In genomic region chr2:64595397-64596160, GRCh38 we compare ENCODE assay signal across 9 cellular contexts. TPM values are rescaled to one million over a fixed set of nuclear protein-coding genes. Genes with fewer than 3 reads are reported as not detected.
A peak's percentile ranks its signal among the peaks of the same experiment; 100 is the strongest.
DNase-seq lines count a peak whose midpoint lies in the region; ATAC-seq, FAIRE-seq and TF ChIP-seq lines count a peak whose summit lies in the region.
"Had no signal": no experiment of that assay in that cellular context is flagged by ENCODE, and none has a peak within 500 bp of the region (broad histone marks: within the 10 kb centered on the region; RNA-seq: fewer than 3 reads in every experiment).

No MANE protein-coding gene starts in this region.

- H3K27ac ChIP-seq in PC-3 (ENCODE audit: low read length) (peak overlapping the region; percentile 84), pancreas (no peak overlapping the region)

- H4K20me1 ChIP-seq in PC-3 (ENCODE audit: low read length), result no peaks in the 10 kb centered on the region

- intact Hi-C loops in PC-3 (cut with micrococcal nuclease) (loop anchor here (2.0 kb wide), 2 partner anchors 49 to 155 kb away; no protein-coding TSS in a partner anchor), pancreas (cut with DNase I) (no loop called here)

- peaks cover 15% of the 10 kb centered on the region for H3F3A ChIP-seq in PC-3 (ENCODE audit: low read length, unreplicated experiment)

- H3K9me3 ChIP-seq in PC-3 (ENCODE audit: low read length), result no peaks in the 10 kb centered on the region
- no peaks in the 10 kb centered on the region for H3K9me3 ChIP-seq in pancreas

- H3K9me2 ChIP-seq in PC-3 (replicated peaks; ENCODE audit: low read length), result no peaks in the 10 kb centered on the region

- 27 to 37% methylated on average over 4 of the region's 4 CpGs for WGBS in pancreas, 2 donors

- H3K27me3 ChIP-seq in PC-3 (ENCODE audit: low read length) (no peaks in the 10 kb centered on the region), pancreas (no peaks in the 10 kb centered on the region)

- H3K4me1 ChIP-seq in PC-3 (ENCODE audit: insufficient read depth, low read length) (peaks cover 47% of the 10 kb centered on the region), pancreas (no peaks in the 10 kb centered on the region)

- ATAC-seq in PC-3 (peak; percentile 25), esophagus mucosa (peak; percentile 26), pancreas (peak in 3 of 4 donors; percentile 22 to 73 (median 51)), HG03460 (IDR thresholded peaks at IDR 0.05; ENCODE audit: unreplicated experiment) (no peak), HG02678 (IDR thresholded peaks at IDR 0.05; ENCODE audit: unreplicated experiment) (no peak)

- CTCF ChIA-PET in PC-3 (lab: Charles Lee), result no interaction called here

- peak overlapping the region; percentile 62 for H3K4me2 ChIP-seq in PC-3 (ENCODE audit: low read length)

- TSS peak; percentile 58 for BruUV-seq in PC-3 (replicated peaks; lab: Mats Ljungman, UMichigan)

- H3K79me2 ChIP-seq in PC-3 (ENCODE audit: low read length), result no peaks in the 10 kb centered on the region

- no peak for TF ChIP-seq POLR2A in GM12892 (IDR thresholded peaks at IDR 0.05; ENCODE audit: low read depth, low read length)

- H3K4me3 ChIP-seq in PC-3 (ENCODE audit: low read length) (peak overlapping the region; percentile 5; the same call in 1 of the 2 replicates), pancreas (no peak overlapping the region)

- H3K9ac ChIP-seq in PC-3 (ENCODE audit: low read length), result peak overlapping the region; percentile 54

- peaks cover 6% of the 10 kb centered on the region; the same call in 1 of the 2 replicates for H3K36me3 ChIP-seq in PC-3 (ENCODE audit: low read depth, low read length)
- peaks cover 0 to 18% (median 0%) of the 10 kb centered on the region in 3 donors for H3K36me3 ChIP-seq in pancreas

- peak; percentile 70 for DNase-seq in PC-3
- DNase-seq in pancreas, result no peak
- no peak for DNase-seq in cortex of kidney (lab: John Stamatoyannopoulos, UW)
- DNase-seq in GM12892 (ENCODE audit: insufficient read length), result no peak
- DNase-seq: NCI-H446 treated with DMSO at 0.1 percent for 48 hours had no signal

- FAIRE-seq in G401.6 (lab: Jason Lieb, UNC) (peak; percentile 8), pancreas (lab: Jason Lieb, UNC) (no peak), GM12892 (lab: Jason Lieb, UNC) (no peak)

- peak; percentile 55 for TF ChIP-seq CTCF in PC-3 (conservative IDR thresholded peaks at IDR 0.05; ENCODE audit: low read depth, low read length)
- no peak for TF ChIP-seq CTCF in pancreas (IDR thresholded peaks at IDR 0.05)

- POLR2A ChIA-PET in PC-3 (lab: Charles Lee; ENCODE audit: unreplicated experiment), result interaction anchor here (0.6 kb wide), 1 partner anchor 51 kb away, joined by 3 read pairs; no protein-coding TSS in a partner anchor

- H2AFZ ChIP-seq in PC-3 (ENCODE audit: low read length), result 0 out of 2 replicates have a peak overlapping the region, but pooled peaks have one; percentile 11

RNA-seq across cellular contexts. Expression of gene SERTAD2, which starts 58.1 kb away (rescaled TPM):
- total RNA-seq in PC-3 (2014; rRNA removed) (19.8 and 34.9 TPM in 2 replicates), esophagus mucosa (21.9 TPM), pancreas (1 to 10 TPM; 3.1 to 9.4 (median 4.7) TPM)
- polyA plus RNA-seq in pancreas, result 1 to 10 TPM; 2.2 to 3.2 TPM
- 21.0 TPM for polyA plus RNA-seq in GM12892 (2012; ENCODE audit: missing spikeins)

Comparison
In these comparisons a context has a peak if more than half of its experiments do, and no peak if none do; other contexts are left out.
1. ATAC-seq: peak in PC-3 (single experiment), esophagus mucosa (single experiment) and pancreas (3 of 4); none in HG03460 (single experiment) and HG02678 (single experiment).